Comparison of ENCODE assay signal across 1 cellular context in the genomic region with DNA sequence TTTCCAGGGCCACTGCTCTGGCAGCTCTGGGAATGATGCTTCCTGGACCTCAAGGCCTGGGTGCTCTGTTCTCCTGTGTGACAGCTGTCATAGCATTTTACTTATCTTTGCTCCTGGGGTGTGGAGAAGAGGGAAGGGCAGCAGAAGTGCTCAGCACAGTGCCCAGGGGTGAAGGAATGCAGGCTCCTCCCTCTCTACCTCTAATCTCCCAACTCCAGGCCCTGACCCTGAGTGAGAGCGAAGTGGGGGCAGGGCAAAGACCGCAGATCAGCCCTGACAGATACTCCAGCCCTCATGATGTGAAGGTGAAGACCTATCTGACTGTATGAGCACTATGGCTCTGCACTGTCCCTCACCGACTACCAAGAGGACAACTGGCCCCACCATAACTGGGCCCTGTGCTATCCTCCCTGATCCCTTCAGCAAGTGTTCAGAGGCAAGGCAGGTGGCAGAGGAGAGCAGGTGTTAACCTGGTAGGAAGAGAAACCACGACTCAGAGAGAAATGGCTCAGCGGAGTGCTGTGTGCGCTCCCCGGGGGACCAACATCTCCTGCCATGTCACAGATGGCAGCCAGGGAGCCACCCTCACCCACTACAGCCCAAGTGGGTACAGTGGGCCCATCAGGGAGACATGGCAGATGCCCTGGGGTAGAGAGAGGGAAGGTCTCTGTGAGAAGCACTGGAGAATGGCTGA.
TF ChIP-seq lines count a peak whose summit lies in the region.

No MANE protein-coding gene starts in this region.

TF ChIP-seq in HepG2, 621 proteins besides CTCF, POLR2A, EP300 and RAD21 (continued from another document):
- TF ChIP-seq, protein P1, sequence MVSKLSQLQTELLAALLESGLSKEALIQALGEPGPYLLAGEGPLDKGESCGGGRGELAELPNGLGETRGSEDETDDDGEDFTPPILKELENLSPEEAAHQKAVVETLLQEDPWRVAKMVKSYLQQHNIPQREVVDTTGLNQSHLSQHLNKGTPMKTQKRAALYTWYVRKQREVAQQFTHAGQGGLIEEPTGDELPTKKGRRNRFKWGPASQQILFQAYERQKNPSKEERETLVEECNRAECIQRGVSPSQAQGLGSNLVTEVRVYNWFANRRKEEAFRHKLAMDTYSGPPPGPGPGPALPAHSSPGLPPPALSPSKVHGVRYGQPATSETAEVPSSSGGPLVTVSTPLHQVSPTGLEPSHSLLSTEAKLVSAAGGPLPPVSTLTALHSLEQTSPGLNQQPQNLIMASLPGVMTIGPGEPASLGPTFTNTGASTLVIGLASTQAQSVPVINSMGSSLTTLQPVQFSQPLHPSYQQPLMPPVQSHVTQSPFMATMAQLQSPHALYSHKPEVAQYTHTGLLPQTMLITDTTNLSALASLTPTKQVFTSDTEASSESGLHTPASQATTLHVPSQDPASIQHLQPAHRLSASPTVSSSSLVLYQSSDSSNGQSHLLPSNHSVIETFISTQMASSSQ (IDR thresholded peaks at IDR 0.05; ENCODE audit: low read depth), result no peak
- TF ChIP-seq, protein P1 (CRISPR knock-in tag; IDR thresholded peaks at IDR 0.05; ENCODE audit: borderline replicate concordance), result no peak; the same call in 1 of the 2 replicates
- TF ChIP-seq ZNF263 (CRISPR knock-in tag; IDR thresholded peaks at IDR 0.05), result peak; percentile 96
